ENCODE assay signal across 30 cellular contexts in the genomic region with DNA sequence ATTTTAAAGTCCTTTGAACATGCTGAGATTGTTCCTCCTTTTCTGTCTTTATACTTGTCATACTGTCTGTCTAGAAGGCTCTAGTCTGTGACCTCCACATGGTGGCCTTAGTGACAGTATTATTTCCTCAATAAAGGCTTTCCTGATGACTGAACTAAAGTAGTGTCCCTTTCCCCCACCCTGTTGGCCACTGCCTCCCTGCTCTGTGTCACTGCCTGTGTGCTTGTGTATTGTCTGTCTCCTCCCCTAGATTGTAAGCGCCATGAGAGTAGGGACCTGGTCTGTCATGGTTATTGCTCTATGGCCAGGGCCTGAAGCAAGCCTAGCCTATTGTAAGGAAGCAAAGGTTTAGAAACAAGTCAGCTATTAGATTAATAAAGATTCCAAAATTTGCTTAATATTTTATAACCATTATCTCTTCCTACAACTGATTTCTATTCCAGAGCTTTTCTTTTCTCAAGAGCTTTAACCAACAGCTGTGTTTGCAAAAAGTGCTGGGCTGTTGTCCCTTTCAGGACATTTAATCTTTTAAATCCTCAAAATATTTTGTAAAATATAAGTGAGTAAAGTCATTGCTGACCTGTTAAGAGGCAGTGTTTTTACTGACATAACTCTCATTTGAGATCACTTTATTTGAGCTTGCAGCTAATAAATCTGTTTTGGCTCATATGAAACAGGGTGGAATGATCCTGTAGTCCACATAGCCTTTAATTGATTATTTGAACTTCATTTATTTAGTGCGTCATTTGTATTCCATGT.
"Had no signal": no experiment of that assay in that cellular context is flagged by ENCODE, and none has a peak within 500 bp of the region (broad histone marks: within the 10 kb centered on the region; RNA-seq: fewer than 3 reads in every experiment).

No MANE protein-coding gene starts in this region.

- H3K4me1 Mint-ChIP-seq: activated naive CD4-positive, alpha-beta T cell treated with anti-CD3 and anti-CD28 coated beads, Interleukin-2, amount 10 ng/mL, durations not matched to agents 7 days and 5 days had no signal

- DNase-seq: activated B cell treated with CpG ODN at 0.5 μM for 24 hours; activated CD4-positive, alpha-beta memory T cell treated with anti-CD3 and anti-CD28 coated beads for 36 hours; activated CD4-positive, alpha-beta T cell treated with anti-CD3 and anti-CD28 coated beads for 4 hours; activated CD4-positive, alpha-beta T cell treated with anti-CD3 and anti-CD28 coated beads, Interleukin-2, amount 50 U/mL, for 1 hour; activated CD4-positive, CD25-positive, alpha-beta regulatory T cell treated with anti-CD3 and anti-CD28 coated beads, Interleukin-2, amount 50 U/mL, for 72 hours; activated CD8-positive, alpha-beta memory T cell treated with anti-CD3 and anti-CD28 coated beads, Interleukin-2, amount 50 U/mL, for 4 hours; activated effector memory CD4-positive, alpha-beta T cell treated with Interleukin-2 at 50 U/mL for 16 hours; activated naive CD4-positive, alpha-beta T cell treated with anti-CD3 and anti-CD28 coated beads, Interleukin-2, amount 10 ng/mL, durations not matched to agents 7 days and 5 days; activated naive CD8-positive, alpha-beta T cell treated with anti-CD3 and anti-CD28 coated beads, Interleukin-2, amount 10 ng/mL, durations not matched to agents 7 days and 5 days; activated T-cell treated with anti-CD3 and anti-CD28 coated beads for 4 hours; activated T-cell treated with anti-CD3 and anti-CD28 coated beads, Interleukin-2, amount 50 U/mL, for 4 hours; amygdala; caudate nucleus; NCI-H1092 treated with DMSO at 0.1 percent for 48 hours; NCI-H1417 treated with DMSO at 0.1 percent for 48 hours; NCI-H1930; NCI-H2081 treated with DMSO at 0.1 percent for 48 hours; NCI-H226; NCI-H446 treated with DMSO at 0.1 percent for 48 hours; NCI-H524; Peyer's patch; RPMI8226; SW 1271; T-helper 1 cell; T-helper 2 cell; T-helper 9 cell had no signal

- H3K9me3 ChIP-seq: ascending aorta, Peyer's patch had no signal

- H3K27me3 ChIP-seq: ascending aorta, Peyer's patch had no signal

- H3K27me3 Mint-ChIP-seq: activated B cell treated with CpG ODN at 0.5 μM for 24 hours; activated CD4-positive, alpha-beta memory T cell treated with anti-CD3 and anti-CD28 coated beads for 36 hours; activated naive CD4-positive, alpha-beta T cell treated with anti-CD3 and anti-CD28 coated beads, Interleukin-2, amount 10 ng/mL, durations not matched to agents 7 days and 5 days; activated naive CD8-positive, alpha-beta T cell treated with anti-CD3 and anti-CD28 coated beads, Interleukin-2, amount 10 ng/mL, durations not matched to agents 7 days and 5 days had no signal

- H3K9me3 Mint-ChIP-seq: activated B cell treated with CpG ODN at 0.5 μM for 24 hours; activated CD4-positive, alpha-beta memory T cell treated with anti-CD3 and anti-CD28 coated beads for 36 hours; activated naive CD4-positive, alpha-beta T cell treated with anti-CD3 and anti-CD28 coated beads, Interleukin-2, amount 10 ng/mL, durations not matched to agents 7 days and 5 days; activated naive CD8-positive, alpha-beta T cell treated with anti-CD3 and anti-CD28 coated beads, Interleukin-2, amount 10 ng/mL, durations not matched to agents 7 days and 5 days; activated T-cell treated with anti-CD3 and anti-CD28 coated beads, Interleukin-2, amount 50 U/mL, for 4 hours; activated T-helper 1 cell treated with anti-CD3 and anti-CD28 coated beads, Interleukin-12 subunit alpha, Interleukin-12 subunit beta, Interleukin-2, Interleukin-4 antibody, amounts not matched to agents 30 ng/mL and 10 ng/mL and 1 ng/mL, durations not matched to agents 14 hours and 24 hours and 36 hours had no signal

- H3K27ac ChIP-seq: ascending aorta, KMS-11, Peyer's patch, VCaP had no signal

- H3K4me2 ChIP-seq: KMS-11 had no signal

- H3K36me3 Mint-ChIP-seq: activated CD4-positive, alpha-beta memory T cell treated with anti-CD3 and anti-CD28 coated beads for 36 hours had no signal

- H3K4me1 ChIP-seq: ascending aorta, Peyer's patch had no signal

- ATAC-seq: activated T-cell treated with anti-CD3 and anti-CD28 coated beads, Interleukin-2, amount 50 U/mL, for 4 hours had no signal

- H3K27ac Mint-ChIP-seq: activated B cell treated with CpG ODN at 0.5 μM for 24 hours; activated CD4-positive, alpha-beta memory T cell treated with anti-CD3 and anti-CD28 coated beads for 36 hours; activated naive CD4-positive, alpha-beta T cell treated with anti-CD3 and anti-CD28 coated beads, Interleukin-2, amount 10 ng/mL, durations not matched to agents 7 days and 5 days; activated naive CD8-positive, alpha-beta T cell treated with anti-CD3 and anti-CD28 coated beads, Interleukin-2, amount 10 ng/mL, durations not matched to agents 7 days and 5 days; activated T-helper 1 cell treated with anti-CD3 and anti-CD28 coated beads, Interleukin-12 subunit alpha, Interleukin-12 subunit beta, Interleukin-2, Interleukin-4 antibody, amounts not matched to agents 30 ng/mL and 10 ng/mL and 1 ng/mL, durations not matched to agents 14 hours and 24 hours and 36 hours had no signal

- H3K9ac ChIP-seq: KMS-11 had no signal

- H3K36me3 ChIP-seq: ascending aorta, Peyer's patch had no signal

- H3K4me3 Mint-ChIP-seq: activated B cell treated with CpG ODN at 0.5 μM for 24 hours; activated CD4-positive, alpha-beta memory T cell treated with anti-CD3 and anti-CD28 coated beads for 36 hours; activated naive CD4-positive, alpha-beta T cell treated with anti-CD3 and anti-CD28 coated beads, Interleukin-2, amount 10 ng/mL, durations not matched to agents 7 days and 5 days; activated naive CD8-positive, alpha-beta T cell treated with anti-CD3 and anti-CD28 coated beads, Interleukin-2, amount 10 ng/mL, durations not matched to agents 7 days and 5 days; activated T-cell treated with anti-CD3 and anti-CD28 coated beads, Interleukin-2, amount 50 U/mL, for 4 hours; activated T-helper 1 cell treated with anti-CD3 and anti-CD28 coated beads, Interleukin-12 subunit alpha, Interleukin-12 subunit beta, Interleukin-2, Interleukin-4 antibody, amounts not matched to agents 30 ng/mL and 10 ng/mL and 1 ng/mL, durations not matched to agents 14 hours and 24 hours and 36 hours had no signal

- H3K4me3 ChIP-seq: ascending aorta, Peyer's patch had no signal
